8 cellular contexts compared by ENCODE assay signal in the genomic region with DNA sequence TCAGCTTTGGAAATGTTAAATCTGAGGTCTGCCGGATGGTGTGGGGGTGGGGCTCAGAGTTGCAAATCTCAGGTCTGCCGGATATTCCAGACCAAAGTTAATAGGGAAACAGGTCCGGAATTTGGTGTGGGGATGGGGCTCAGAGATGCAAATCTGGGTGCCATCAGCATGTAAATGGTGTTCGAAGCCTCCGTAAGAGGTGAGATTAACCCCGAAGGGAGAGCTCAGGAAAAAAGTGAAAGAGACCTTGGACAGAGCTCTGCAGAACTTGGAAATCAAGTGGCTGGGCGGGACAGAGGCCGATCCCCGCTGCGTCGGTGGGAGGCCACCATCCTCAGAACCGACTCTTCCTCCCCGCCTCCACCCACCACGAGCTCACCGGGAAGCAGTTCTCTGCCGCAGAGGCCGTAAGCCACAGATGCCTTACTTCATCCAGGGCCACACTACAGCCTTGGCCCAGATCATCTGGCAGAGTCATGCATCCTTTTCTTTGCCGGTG. TPM values are rescaled to one million over a fixed set of nuclear protein-coding genes. Genes with fewer than 3 reads are reported as not detected.
DNase-seq lines count a peak whose midpoint lies in the region; ATAC-seq and TF ChIP-seq lines count a peak whose summit lies in the region.

No MANE protein-coding gene starts in this region.

- DNase-seq in A172 (ENCODE audit: low spot score) (peak; percentile 70), HT1080 (ENCODE audit: low read depth) (peak; percentile 51), endodermal cell (peak; percentile 96), mesendoderm (peak; percentile 94), thoracic aorta (ENCODE audit: low spot score) (no peak), midbrain (lab: John Stamatoyannopoulos, UW) (no peak)

- H3K27me3 ChIP-seq in endodermal cell (ENCODE audit: control insufficient read depth, insufficient read depth, low read length, poor library complexity, severe bottlenecking) (peaks cover 23% of the 10 kb centered on the region), mesendoderm (ENCODE audit: insufficient read depth, low read length, poor library complexity) (no peaks in the 10 kb centered on the region), thoracic aorta (replicated peaks; ENCODE audit: insufficient read depth) (peaks cover 7% of the 10 kb centered on the region)

- peak overlapping the region; percentile 86 for H2BK120ac ChIP-seq in mesendoderm (ENCODE audit: low read depth, low read length)

- peak overlapping the region; percentile 94 for H3K18ac ChIP-seq in mesendoderm (ENCODE audit: low read length)

- H3K9ac ChIP-seq in endodermal cell (ENCODE audit: extremely low read depth, low read length, poor library complexity, severe bottlenecking): no peak overlapping the region
- peak overlapping the region; percentile 55 for H3K9ac ChIP-seq in mesendoderm (ENCODE audit: low read length)

- H3K4me3 Mint-ChIP-seq in endodermal cell: peak overlapping the region; percentile 81

- H3K36me3 ChIP-seq in endodermal cell (ENCODE audit: control insufficient read depth, insufficient read depth, low read length) (no peaks in the 10 kb centered on the region), mesendoderm (ENCODE audit: control insufficient read depth, insufficient read depth, low read length) (no peaks in the 10 kb centered on the region), thoracic aorta (no peaks in the 10 kb centered on the region)

- peak overlapping the region; percentile 81 for H3K56ac ChIP-seq in mesendoderm (ENCODE audit: low read length)

- no peak overlapping the region for H2AK5ac ChIP-seq in mesendoderm (ENCODE audit: low read length)

- no peak overlapping the region for H4K5ac ChIP-seq in mesendoderm (ENCODE audit: low read length)

- H2BK15ac ChIP-seq in mesendoderm (replicated peaks; ENCODE audit: low read depth): no peak overlapping the region

- peaks cover 24% of the 10 kb centered on the region for H3K79me2 ChIP-seq in mesendoderm (ENCODE audit: control insufficient read depth, insufficient read depth, low read length)

- H3K4ac ChIP-seq in mesendoderm (ENCODE audit: low read depth, low read length): peak overlapping the region; percentile 90

- H3K27me3 Mint-ChIP-seq in endodermal cell (ENCODE audit: insufficient read depth): peaks cover 10% of the 10 kb centered on the region

- H3K23ac ChIP-seq in mesendoderm (ENCODE audit: low read length): no peak overlapping the region

- no peak for TF ChIP-seq CTCF in VCaP (conservative IDR thresholded peaks at IDR 0.05)
- TF ChIP-seq CTCF in endodermal cell (conservative IDR thresholded peaks at IDR 0.05): no peak
- TF ChIP-seq CTCF in thoracic aorta (IDR thresholded peaks at IDR 0.05): no peak

- H3K4me2 ChIP-seq in mesendoderm (ENCODE audit: low read length): peak overlapping the region; percentile 53

- peak overlapping the region; percentile 92 for H3K27ac Mint-ChIP-seq in endodermal cell

- ATAC-seq in thoracic aorta (ENCODE audit: insufficient number of reproducible peaks, low FRiP score, low read depth) (no peak), GM18909 (IDR thresholded peaks at IDR 0.05; ENCODE audit: poor library complexity, unreplicated experiment) (no peak)

- H3K4me1 Mint-ChIP-seq in endodermal cell: peaks cover 57% of the 10 kb centered on the region

- 2% methylated on average over 14 to 18 of the region's 18 CpGs for WGBS in endodermal cell (ENCODE audit: insufficient coverage in 1 of 2, insufficient read length in 1 of 2), 2 experiments
- WGBS in mesendoderm (ENCODE audit: extremely low coverage, insufficient coverage, low lambda C conversion rate): no CpG with 5 or more reads among the region's 18 CpGs

- H3K27ac ChIP-seq in VCaP (peak overlapping the region; percentile 99), endodermal cell (ENCODE audit: low read depth, low read length) (no peak overlapping the region), mesendoderm (ENCODE audit: low read depth, low read length) (peak overlapping the region; percentile 89), thoracic aorta (peak overlapping the region in 1 of 2 donors; percentile 93)

- no peaks in the 10 kb centered on the region for H3K9me3 Mint-ChIP-seq in endodermal cell

- H3K4me3 ChIP-seq in endodermal cell (ENCODE audit: low read length): peak overlapping the region; percentile 92
- no peak overlapping the region for H3K4me3 ChIP-seq in mesendoderm (ENCODE audit: low read length)
- peak overlapping the region; percentile 96 for H3K4me3 ChIP-seq in thoracic aorta

- H4K8ac ChIP-seq in mesendoderm (ENCODE audit: low read depth, low read length): peak overlapping the region; percentile 82

- H3K4me1 ChIP-seq in endodermal cell (ENCODE audit: control insufficient read depth, insufficient read depth, low read length) (no peaks in the 10 kb centered on the region), mesendoderm (ENCODE audit: control insufficient read depth, low read depth, low read length) (peaks cover 7% of the 10 kb centered on the region), thoracic aorta (ENCODE audit: control insufficient read depth in 1 of 2, low read depth in 2 of 2) (peaks cover 14 to 25% of the 10 kb centered on the region in 2 donors)

- H3K79me1 ChIP-seq in mesendoderm (ENCODE audit: low read length): peaks cover 1% of the 10 kb centered on the region

- peak overlapping the region; percentile 18 for H2BK5ac ChIP-seq in mesendoderm (ENCODE audit: low read length)

- H3K9me3 ChIP-seq in endodermal cell (ENCODE audit: control insufficient read depth, low read length) (no peaks in the 10 kb centered on the region), thoracic aorta (no peaks in the 10 kb centered on the region)

- peaks cover 14% of the 10 kb centered on the region for H3K36me3 Mint-ChIP-seq in endodermal cell (ENCODE audit: low read depth)

RNA-seq across cellular contexts. Expression of a gene that starts 1.7 kb away (rescaled TPM):
- 58.6 and 80.2 TPM in 2 replicates for total RNA-seq in A172 (2014; rRNA removed; shearing (Covaris generic))
- 48.7 and 68.3 TPM in 2 replicates for total RNA-seq in HT1080 (2014; rRNA removed; shearing (Covaris generic))
- 63.6 and 67.5 TPM in 2 replicates for polyA plus RNA-seq in HT1080 (2015; cell fraction: cytosol; rRNA removed)
- polyA plus RNA-seq in HT1080 (2015; cell fraction: nucleus; rRNA removed): 45.1 and 48.0 TPM in 2 replicates
- total RNA-seq in endodermal cell: 100 to 1,000 TPM; 127 to 268 TPM
- polyA plus RNA-seq in endodermal cell (2013, experiment 1 of 2): 123 TPM
- 107 TPM for polyA plus RNA-seq in endodermal cell (2013, experiment 2 of 2)
- 416 TPM for polyA plus RNA-seq in mesendoderm (2013, experiment 1 of 2)
- 439 TPM for polyA plus RNA-seq in mesendoderm (2013, experiment 2 of 2)
- total RNA-seq in thoracic aorta: 10 to 100 TPM; 24.8 to 68.6 TPM

RNA-seq across cellular contexts. Expression of a gene that starts 50.0 kb away (rescaled TPM):
- 26.9 and 33.6 TPM in 2 replicates for total RNA-seq in A172 (2014; rRNA removed; shearing (Covaris generic))
- total RNA-seq in HT1080 (2014; rRNA removed; shearing (Covaris generic)): 6.3 and 10.9 TPM in 2 replicates
- 12.6 and 13.5 TPM in 2 replicates for polyA plus RNA-seq in HT1080 (2015; cell fraction: cytosol; rRNA removed)
- polyA plus RNA-seq in HT1080 (2015; cell fraction: nucleus; rRNA removed): 7.2 and 8.8 TPM in 2 replicates
- 10 to 100 TPM; 17.2 to 37.9 TPM for total RNA-seq in endodermal cell
- polyA plus RNA-seq in endodermal cell (2013, experiment 1 of 2): 24.3 TPM
- polyA plus RNA-seq in endodermal cell (2013, experiment 2 of 2): 21.1 TPM
- 10.2 TPM for polyA plus RNA-seq in mesendoderm (2013, experiment 1 of 2)
- polyA plus RNA-seq in mesendoderm (2013, experiment 2 of 2): 11.0 TPM
- 10 to 100 TPM; 23.8 to 27.1 TPM for total RNA-seq in thoracic aorta

Comparison
In these comparisons a context has a peak if more than half of its experiments do, and no peak if none do; other contexts are left out.
1. DNase-seq: peak in A172 (single experiment), HT1080 (single experiment), endodermal cell (single experiment) and mesendoderm (single experiment); none in thoracic aorta (single experiment) and midbrain (single experiment).